1 cellular context compared by ENCODE assay signal in the genomic region with DNA sequence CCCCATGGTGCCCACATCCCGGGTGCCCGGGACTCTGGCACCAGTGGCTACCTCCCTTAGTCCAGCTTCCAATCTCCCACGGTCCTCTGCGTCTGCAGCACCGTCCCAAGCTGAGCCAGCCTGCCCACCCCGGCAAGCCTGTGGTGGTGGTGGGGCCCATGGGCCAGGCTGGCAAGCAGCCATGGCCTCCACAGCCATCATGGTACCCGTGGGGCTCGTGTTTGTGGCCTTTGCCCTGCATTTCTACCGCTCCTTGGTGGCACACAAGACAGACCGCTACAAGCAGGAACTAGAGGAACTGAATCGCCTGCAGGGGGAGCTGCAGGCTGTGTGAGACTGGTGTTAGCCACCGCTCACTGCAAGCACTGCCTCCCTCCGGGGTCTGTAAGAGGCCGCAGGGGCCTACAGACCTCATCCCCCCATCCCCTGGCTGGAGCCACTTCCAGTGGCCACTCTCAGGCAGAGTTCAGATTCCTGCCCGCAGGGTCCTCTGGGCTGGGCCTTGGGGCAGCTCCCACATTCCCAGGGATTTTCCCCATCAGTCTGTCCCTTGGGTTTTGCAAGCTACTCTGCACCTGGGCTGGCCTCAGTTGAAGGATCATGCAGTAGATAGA.
TF ChIP-seq lines count a peak whose summit lies in the region.

No MANE protein-coding gene starts in this region.

TF ChIP-seq in IMR-90, 13 proteins besides CTCF, POLR2A, EP300 and RAD21 (continued from another document):
- 0 out of 2 replicates have a peak, but pooled peaks have one; percentile 29 for TF ChIP-seq MAZ (IDR thresholded peaks at IDR 0.05; ENCODE audit: borderline replicate concordance, low read depth, low read length)
